In genomic region chr7:232571-233455, GRCh38 we compare ENCODE assay signal across 13 cellular contexts. TPM values are rescaled to one million over a fixed set of nuclear protein-coding genes. Genes with fewer than 3 reads are reported as not detected.
DNase-seq lines count a peak whose midpoint lies in the region; ATAC-seq, FAIRE-seq and TF ChIP-seq lines count a peak whose summit lies in the region.
"Had no signal": no experiment of that assay in that cellular context is flagged by ENCODE, and none has a peak within 500 bp of the region (broad histone marks: within the 10 kb centered on the region; RNA-seq: fewer than 3 reads in every experiment).

No MANE protein-coding gene starts in this region.

- peaks cover 41% of the 10 kb centered on the region for H3K9me1 ChIP-seq in IMR-90 (ENCODE audit: insufficient read depth, low read length)

- dilution Hi-C loops in IMR-90 (cut with HindIII; ENCODE audit: low sequenced_read_pairs, unreplicated experiment) = no loop called here

- in situ Hi-C loops in IMR-90 (cut with MboI; ENCODE audit: low sequenced_read_pairs) = no loop called here

- H3K27me3 ChIP-seq in IMR-90 (ENCODE audit: control insufficient read depth, insufficient read depth, low read length) (no peaks in the 10 kb centered on the region), colonic mucosa (no peaks in the 10 kb centered on the region), mucosa of rectum (ENCODE audit: control insufficient read depth in 2 of 2, insufficient read depth in 2 of 2, low read length in 2 of 2) (no peaks in the 10 kb centered on the region), upper lobe of right lung (no peaks in the 10 kb centered on the region)

- peak overlapping the region; percentile 98 for H2BK120ac ChIP-seq in IMR-90 (ENCODE audit: low read depth, low read length)

- H3K4ac ChIP-seq in IMR-90 (ENCODE audit: low read depth, low read length) = peak overlapping the region; percentile 98

- peak overlapping the region; percentile 97 for H3K18ac ChIP-seq in IMR-90 (ENCODE audit: low read depth, low read length)

- TF ChIP-seq POLR2A in IMR-90 (IDR thresholded peaks at IDR 0.05; ENCODE audit: low read depth, low read length) (no peak; the same call in 1 of the 2 replicates), GM12892 (IDR thresholded peaks at IDR 0.05; ENCODE audit: low read depth, low read length) (no peak)

- H3K27ac ChIP-seq in IMR-90 (ENCODE audit: insufficient read depth, low read length) (peak overlapping the region; percentile 96), colonic mucosa (peak overlapping the region; percentile 82), mucosa of rectum (ENCODE audit: low read depth in 2 of 2, low read length in 2 of 2) (peak overlapping the region; percentile 72 to 86), upper lobe of right lung (peak overlapping the region; percentile 6)

- peak overlapping the region; percentile 84; the same call in 2 of the 3 replicates for H2BK15ac ChIP-seq in IMR-90 (ENCODE audit: low read depth, low read length)

- H3K9ac ChIP-seq in IMR-90 (ENCODE audit: low read depth, low read length) (peak overlapping the region; percentile 57), colonic mucosa (ENCODE audit: low read depth in 2 of 2, low read length in 2 of 2) (peak overlapping the region in 1 of 2 donors; percentile 19), mucosa of rectum (ENCODE audit: low read depth in 1 of 2, low read length in 2 of 2) (no peak overlapping the region)

- peak overlapping the region; percentile 96 for H4K91ac ChIP-seq in IMR-90 (ENCODE audit: insufficient read depth, low read depth, low read length)

- peak overlapping the region; percentile 99 for H4K5ac ChIP-seq in IMR-90 (ENCODE audit: low read depth, low read length)

- H3K4me1 ChIP-seq in IMR-90 (ENCODE audit: control insufficient read depth, insufficient read depth, low read length) (peaks cover 72% of the 10 kb centered on the region), colonic mucosa (no peaks in the 10 kb centered on the region), mucosa of rectum (ENCODE audit: control insufficient read depth in 2 of 2, insufficient read depth in 2 of 2, low read length in 2 of 2) (peaks cover 24 to 31% of the 10 kb centered on the region in 2 donors), upper lobe of right lung (peaks cover 33% of the 10 kb centered on the region)

- H3K4me3 ChIP-seq in IMR-90 (ENCODE audit: insufficient read depth, low read depth, low read length) (no peak overlapping the region), colonic mucosa (no peak overlapping the region), mucosa of rectum (ENCODE audit: low read length in 2 of 2) (no peak overlapping the region), upper lobe of right lung (no peak overlapping the region)
- H3K4me3 ChIP-seq: lung had no signal

- ATAC-seq in IMR-90 (ENCODE audit: low read depth) (no peak), upper lobe of right lung (no peak), HG02610 (IDR thresholded peaks at IDR 0.05; ENCODE audit: unreplicated experiment) (no peak), GM19463 (IDR thresholded peaks at IDR 0.05; ENCODE audit: unreplicated experiment) (no peak)

- no peak for TF ChIP-seq RAD21 in IMR-90 (IDR thresholded peaks at IDR 0.05; ENCODE audit: low read length)

- no peaks in the 10 kb centered on the region for H3K9me3 ChIP-seq in IMR-90 (ENCODE audit: control insufficient read depth, insufficient read depth, low read length)
- no peaks in the 10 kb centered on the region for H3K9me3 ChIP-seq in colonic mucosa
- H3K9me3 ChIP-seq in mucosa of rectum (ENCODE audit: control insufficient read depth in 2 of 2, low read length in 2 of 2) = no peaks in the 10 kb centered on the region
- no peaks in the 10 kb centered on the region for H3K9me3 ChIP-seq in upper lobe of right lung

- no peak for TF ChIP-seq CTCF in IMR-90 (conservative IDR thresholded peaks at IDR 0.05; ENCODE audit: low read depth, low read length)
- no peak for TF ChIP-seq CTCF in colonic mucosa (IDR thresholded peaks at IDR 0.05)
- TF ChIP-seq CTCF in upper lobe of right lung (IDR thresholded peaks at IDR 0.05) = no peak

- peak overlapping the region; percentile 72 to 87 for H4K8ac ChIP-seq in IMR-90 (ENCODE audit: low read depth in 2 of 2, low read length in 2 of 2)

- 65% methylated on average over 29 of the region's 42 CpGs; no CpG with 5 or more reads in 1 of the 2 experiments for whole genome bisulfite sequencing in IMR-90 (ENCODE audit: extremely low coverage in 2 of 2, insufficient read length in 1 of 2), 2 experiments

- H2AK5ac ChIP-seq in IMR-90 (ENCODE audit: low read depth, low read length) = peak overlapping the region; percentile 100

- peak overlapping the region; percentile 96 for H2BK5ac ChIP-seq in IMR-90 (ENCODE audit: low read depth, low read length, poor library complexity, severe bottlenecking)

- H3K23ac ChIP-seq in IMR-90 (ENCODE audit: low read depth, low read length) = peak overlapping the region; percentile 93

- CTCF ChIA-PET in IMR-90 (lab: Yijun Ruan, JAX) = no interaction called here

- H4K20me1 ChIP-seq in IMR-90 (ENCODE audit: insufficient read depth, low read length) = peaks cover 24% of the 10 kb centered on the region

- H3K79me1 ChIP-seq in IMR-90 (ENCODE audit: low read depth in 1 of 2, low read length in 2 of 2) = peaks cover 52 to 85% of the 10 kb centered on the region in 2 experiments

- H3K14ac ChIP-seq in IMR-90 (replicated peaks; ENCODE audit: low read depth, low read length) = peak overlapping the region; percentile 72

- peak overlapping the region; percentile 37 for H2AFZ ChIP-seq in IMR-90 (replicated peaks; ENCODE audit: low read length, poor library complexity)

- intact Hi-C loops in IMR-90 (cut with micrococcal nuclease) = no loop called here
- intact Hi-C loops in colonic mucosa (cut with DNase I) = no loop called here
- intact Hi-C loops in upper lobe of right lung (cut with DNase I) = no loop called here

- H2BK20ac ChIP-seq in IMR-90 (ENCODE audit: low read depth, low read length) = peak overlapping the region; percentile 95

- DNase-seq in IMR-90 = peak; percentile 76
- no peak for DNase-seq in colonic mucosa
- DNase-seq in upper lobe of right lung = no peak
- no peak for DNase-seq in GM12892 (ENCODE audit: insufficient read length)
- DNase-seq: NCI-H146; stimulated activated naive CD4-positive, alpha-beta T cell treated with Interleukin-2 at 50 U/mL for 16 hours had no signal

- BruUV-seq in IMR-90 (replicated peaks; lab: Mats Ljungman, UMichigan) = no TSS peak

- H3K56ac ChIP-seq in IMR-90 (ENCODE audit: extremely low read depth, insufficient read depth, low read length) = peak overlapping the region; percentile 76

- POLR2A ChIA-PET in IMR-90 (lab: Charles Lee; ENCODE audit: unreplicated experiment) = no interaction called here

- H2AK9ac ChIP-seq in IMR-90 (replicated peaks; ENCODE audit: low read depth, low read length, poor library complexity) = peak overlapping the region; percentile 100

- FAIRE-seq in GM12892 (lab: Jason Lieb, UNC) = no peak
- FAIRE-seq: endometrium, TTC549 had no signal

- H3K4me2 ChIP-seq in IMR-90 (ENCODE audit: low read depth, low read length) = peak overlapping the region; percentile 21; the same call in 1 of the 2 replicates

- H3K36me3 ChIP-seq in IMR-90 (ENCODE audit: control insufficient read depth, insufficient read depth, low read length) (peaks cover 34% of the 10 kb centered on the region), colonic mucosa (no peaks in the 10 kb centered on the region), mucosa of rectum (ENCODE audit: control insufficient read depth in 2 of 2, insufficient read depth in 2 of 2, low read length in 2 of 2) (peaks cover 0 to 3% of the 10 kb centered on the region in 2 donors), upper lobe of right lung (no peaks in the 10 kb centered on the region)

TF ChIP-seq in IMR-90, 13 proteins besides CTCF, POLR2A, EP300 and RAD21 (continues in another document):
- TF ChIP-seq MAZ (IDR thresholded peaks at IDR 0.05; ENCODE audit: borderline replicate concordance, low read depth, low read length) = peak; percentile 14; the same call in 1 of the 2 replicates
- TF ChIP-seq MXI1 (IDR thresholded peaks at IDR 0.05; ENCODE audit: borderline replicate concordance, low read depth, low read length) = no peak
- peak; percentile 85 for TF ChIP-seq RCOR1 (IDR thresholded peaks at IDR 0.05; ENCODE audit: insufficient replicate concordance, low read length)
- TF ChIP-seq RFX5 (IDR thresholded peaks at IDR 0.05; ENCODE audit: low read depth, low read length) = no peak
- TF ChIP-seq CEBPB (IDR thresholded peaks at IDR 0.05; ENCODE audit: low read depth, low read length) = no peak
- TF ChIP-seq FOS (IDR thresholded peaks at IDR 0.05; ENCODE audit: low read depth, low read length) = 0 out of 2 replicates have a peak, but pooled peaks have one; percentile 1
- TF ChIP-seq BHLHE40 (IDR thresholded peaks at IDR 0.05; ENCODE audit: low read depth, low read length) = peak; percentile 22; the same call in 1 of the 2 replicates
- TF ChIP-seq NFE2L2 (IDR thresholded peaks at IDR 0.05; ENCODE audit: low read depth, low read length) = no peak
- no peak for TF ChIP-seq CHD1 (IDR thresholded peaks at IDR 0.05; ENCODE audit: low read depth, low read length)
- TF ChIP-seq MAFK (IDR thresholded peaks at IDR 0.05; ENCODE audit: low read depth, low read length) = no peak
- no peak for TF ChIP-seq ELK1 (IDR thresholded peaks at IDR 0.05; ENCODE audit: borderline replicate concordance, low read depth, low read length)
- no peak for TF ChIP-seq SMC3 (IDR thresholded peaks at IDR 0.05; ENCODE audit: low read depth, low read length)

RNA-seq across cellular contexts. Expression of gene FAM20C, which starts 40.4 kb away (rescaled TPM):
- total RNA-seq in IMR-90 (2012; rRNA removed) = 7.7 and 8.9 TPM in 2 replicates
- 36.6 and 38.2 TPM in 2 replicates for polyA plus RNA-seq in IMR-90 (2012; rRNA removed)
- 36.5 and 56.4 TPM in 2 replicates for polyA plus RNA-seq in IMR-90 (2012; cell fraction: cytosol; rRNA removed)
- 38.9 and 55.0 TPM in 2 replicates for polyA plus RNA-seq in IMR-90 (2012; cell fraction: nucleus; rRNA removed; ENCODE audit: low replicate concordance)
- 10 to 100 TPM; 18.5 to 18.9 TPM for total RNA-seq in colonic mucosa
- total RNA-seq in upper lobe of right lung = 58.8 TPM
- polyA plus RNA-seq in GM12892 (2012; ENCODE audit: missing spikeins) = not detected

RNA-seq across cellular contexts. Expression of gene FOXL3, which starts 57.2 kb away (rescaled TPM):
- not detected in 2 replicates for total RNA-seq in IMR-90 (2012; rRNA removed)
- polyA plus RNA-seq in IMR-90 (2012; rRNA removed) = not detected in 2 replicates
- not detected in 2 replicates for polyA plus RNA-seq in IMR-90 (2012; cell fraction: cytosol; rRNA removed)
- not detected in 2 replicates for polyA plus RNA-seq in IMR-90 (2012; cell fraction: nucleus; rRNA removed; ENCODE audit: low replicate concordance)
- under 1 TPM in 1 of 2 donors, not detected in 1; 0.79 TPM for total RNA-seq in colonic mucosa
- not detected for total RNA-seq in upper lobe of right lung
- not detected for polyA plus RNA-seq in GM12892 (2012; ENCODE audit: missing spikeins)
- total RNA-seq: activated T-helper 2 cell treated with anti-CD3 and anti-CD28 coated beads, Interferon-gamma antibody, Interleukin-2, Interleukin-4, amounts not matched to agents 10 μg/mL and 5 μg/mL and 100 μg/mL, durations not matched to agents 14 hours and 24 hours and 36 hours; lung had no signal
- polyA plus RNA-seq: lung had no signal

Comparison
In these comparisons a context has a peak if more than half of its experiments do, and no peak if none do; other contexts are left out.
1. H3K27ac ChIP-seq: peak in every context shown above with its lines; median percentile 96 in IMR-90; 82 in colonic mucosa; 79 in mucosa of rectum; 6 in upper lobe of right lung.